ENCODE assay signal across 1 cellular context in genomic region chr17:47955497-47956461, GRCh38.
TF ChIP-seq lines count a peak whose summit lies in the region.

No MANE protein-coding gene starts in this region.

TF ChIP-seq in HepG2, 621 proteins besides CTCF, POLR2A, EP300 and RAD21:
- no peak for TF ChIP-seq DMAP1 (CRISPR knock-in tag; IDR thresholded peaks at IDR 0.05)
- TF ChIP-seq ZNF547 (CRISPR knock-in tag; IDR thresholded peaks at IDR 0.05): no peak
- no peak for TF ChIP-seq ADNP (CRISPR knock-in tag; IDR thresholded peaks at IDR 0.05)
- TF ChIP-seq NR2F1 (CRISPR knock-in tag; IDR thresholded peaks at IDR 0.05): no peak
- TF ChIP-seq GTF3A (CRISPR knock-in tag; conservative IDR thresholded peaks at IDR 0.05): no peak
- TF ChIP-seq ATF7 (IDR thresholded peaks at IDR 0.05): no peak
- no peak for TF ChIP-seq ATF7 (CRISPR knock-in tag; IDR thresholded peaks at IDR 0.05)
- no peak for TF ChIP-seq DBP (CRISPR knock-in tag; IDR thresholded peaks at IDR 0.05; ENCODE audit: not compliant biosample characterization)
- no peak for TF ChIP-seq PHF21A (CRISPR knock-in tag; IDR thresholded peaks at IDR 0.05)
- TF ChIP-seq ZFP1 (CRISPR knock-in tag; IDR thresholded peaks at IDR 0.05): no peak
- TF ChIP-seq ZMYM2 (CRISPR knock-in tag; IDR thresholded peaks at IDR 0.05): 0 out of 2 replicates have a peak, but pooled peaks have one; percentile 10
- no peak for TF ChIP-seq SNAPC5 (CRISPR knock-in tag; IDR thresholded peaks at IDR 0.05; ENCODE audit: borderline replicate concordance)
- TF ChIP-seq U2AF2 (IDR thresholded peaks at IDR 0.05; ENCODE audit: low read depth, low read length): no peak
- TF ChIP-seq ZNF382 (CRISPR knock-in tag; IDR thresholded peaks at IDR 0.05; ENCODE audit: borderline replicate concordance): no peak
- peak; percentile 78 for TF ChIP-seq ZNF770 (CRISPR knock-in tag; IDR thresholded peaks at IDR 0.05)
- no peak for TF ChIP-seq ZNF546 (CRISPR knock-in tag; conservative IDR thresholded peaks at IDR 0.05)
- peak; percentile 57 for TF ChIP-seq ZMYM3 (CRISPR knock-in tag; IDR thresholded peaks at IDR 0.05)
TF ChIP-seq in HepG2: peak in this region for 3.
